15 cellular contexts compared by ENCODE assay signal in genomic region chr5:174721522-174722432, GRCh38. TPM values are rescaled to one million over a fixed set of nuclear protein-coding genes. Genes with fewer than 3 reads are reported as not detected.
A peak's percentile ranks its signal among the peaks of the same experiment; 100 is the strongest.
DNase-seq lines count a peak whose midpoint lies in the region; TF ChIP-seq lines count a peak whose summit lies in the region.
"Had no signal": no experiment of that assay in that cellular context is flagged by ENCODE, and none has a peak within 500 bp of the region (broad histone marks: within the 10 kb centered on the region; RNA-seq: fewer than 3 reads in every experiment).

No MANE protein-coding gene starts in this region.

- H3K4me3 Mint-ChIP-seq in Calu3 (ENCODE audit: low read depth, unreplicated experiment) (peak overlapping the region; percentile 50), osteocyte (ENCODE audit: unreplicated experiment) (peak overlapping the region; percentile 67)
- H3K4me3 Mint-ChIP-seq: activated B cell treated with CpG ODN at 0.5 μM for 24 hours; activated CD8-positive, alpha-beta memory T cell treated with anti-CD3 and anti-CD28 coated beads, Interleukin-2, amount 10 ng/mL, durations not matched to agents 7 days and 5 days; natural killer cell treated with Interleukin-12 subunit alpha and Interleukin-12 subunit beta and Interleukin-15 and Interleukin-18, amount 100 ng/mL, for 72 hours had no signal

- no peak for TF ChIP-seq CTCF in Calu3 (IDR thresholded peaks at IDR 0.05; ENCODE audit: unreplicated experiment)
- no peak for TF ChIP-seq CTCF in fibroblast of villous mesenchyme (IDR thresholded peaks at IDR 0.05; ENCODE audit: insufficient read depth, low read depth, low read length)
- no peak for TF ChIP-seq CTCF in osteocyte (IDR thresholded peaks at IDR 0.05)
- TF ChIP-seq CTCF in GM10266 (IDR thresholded peaks at IDR 0.05; ENCODE audit: control insufficient read depth, insufficient read depth, low read depth, missing control alignments): no peak

- peaks cover 19% of the 10 kb centered on the region for H3K4me1 Mint-ChIP-seq in Calu3 (ENCODE audit: low read depth, unreplicated experiment)
- peaks cover 34% of the 10 kb centered on the region for H3K4me1 Mint-ChIP-seq in osteocyte (ENCODE audit: unreplicated experiment)

- H3K27me3 Mint-ChIP-seq in Calu3 (ENCODE audit: unreplicated experiment) (peaks cover 59% of the 10 kb centered on the region), osteocyte (ENCODE audit: unreplicated experiment) (peaks cover 46% of the 10 kb centered on the region)

- intact Hi-C loops in Calu3 (cut with micrococcal nuclease; ENCODE audit: unreplicated experiment): loop anchor here (5.0 kb wide), 1 partner anchor 119 kb away; no protein-coding TSS in a partner anchor

- no peaks in the 10 kb centered on the region for H3K9me3 ChIP-seq in NT2/D1 (ENCODE audit: insufficient read depth, low read length)

- H3K9me3 Mint-ChIP-seq in Calu3 (ENCODE audit: low read depth, unreplicated experiment) (no peaks in the 10 kb centered on the region), osteocyte (ENCODE audit: unreplicated experiment) (no peaks in the 10 kb centered on the region)
- H3K9me3 Mint-ChIP-seq: activated B cell treated with CpG ODN at 0.5 μM for 24 hours had no signal

- H3K27me3 ChIP-seq in NT2/D1 (ENCODE audit: insufficient read depth, insufficient read length): peaks cover 67% of the 10 kb centered on the region

- no TSS peak for BruUV-seq in Calu3 (replicated peaks; lab: Mats Ljungman, UMichigan)

- H3K36me3 ChIP-seq in NT2/D1 (ENCODE audit: insufficient read depth, insufficient read length, low read length): peaks cover 2% of the 10 kb centered on the region

- H3K4me3 ChIP-seq in NT2/D1 (ENCODE audit: insufficient read length, low read depth) (peak overlapping the region; percentile 36), fibroblast of villous mesenchyme (ENCODE audit: low read depth, low read length) (peak overlapping the region; percentile 45)

- H3K36me3 Mint-ChIP-seq in Calu3 (ENCODE audit: insufficient read depth, unreplicated experiment): peaks cover 30% of the 10 kb centered on the region
- peaks cover 2% of the 10 kb centered on the region for H3K36me3 Mint-ChIP-seq in osteocyte (ENCODE audit: unreplicated experiment)

- H3K27ac Mint-ChIP-seq in Calu3 (ENCODE audit: unreplicated experiment): no peak overlapping the region
- H3K27ac Mint-ChIP-seq in osteocyte (ENCODE audit: unreplicated experiment): no peak overlapping the region
- H3K27ac Mint-ChIP-seq: activated B cell treated with CpG ODN at 0.5 μM for 24 hours; activated CD8-positive, alpha-beta memory T cell treated with anti-CD3 and anti-CD28 coated beads, Interleukin-2, amount 10 ng/mL, durations not matched to agents 7 days and 5 days; natural killer cell treated with Interleukin-12 subunit alpha and Interleukin-12 subunit beta and Interleukin-15 and Interleukin-18, amount 100 ng/mL, for 72 hours had no signal

- no peak for DNase-seq in Calu3
- DNase-seq in NT2/D1 (ENCODE audit: low read depth, low spot score): no peak
- no peak for DNase-seq in fibroblast of villous mesenchyme (ENCODE audit: low read depth)
- DNase-seq in osteocyte (ENCODE audit: extremely low spot score, unreplicated experiment): no peak
- DNase-seq in UCSD-AML1 (lab: John Stamatoyannopoulos, UW; ENCODE audit: unreplicated experiment): no peak
- DNase-seq in amniotic stem cell (lab: John Stamatoyannopoulos, UW): no peak
- DNase-seq in amygdala (lab: John Stamatoyannopoulos, UW): no peak
- DNase-seq in GM10266 (ENCODE audit: extremely low spot score): no peak
- DNase-seq: activated B cell treated with CpG ODN at 0.5 μM for 24 hours; activated CD8-positive, alpha-beta memory T cell treated with anti-CD3 and anti-CD28 coated beads, Interleukin-2, amount 10 ng/mL, durations not matched to agents 7 days and 5 days; KG1; left cardiac atrium; NCI-H1417 treated with DMSO at 0.1 percent for 48 hours had no signal

- peaks cover 17% of the 10 kb centered on the region for H3K4me1 ChIP-seq in NT2/D1 (ENCODE audit: insufficient read depth, insufficient read length)

- CTCF ChIA-PET in Calu3 (lab: Charles Lee): no interaction called here

- peak overlapping the region; percentile 56 for H3K9ac ChIP-seq in NT2/D1 (ENCODE audit: insufficient read length, low read depth)

RNA-seq across cellular contexts. Expression of gene MSX2, which starts 2.6 kb away (rescaled TPM):
- total RNA-seq in Calu3 (2022): 8.4 and 10.4 TPM in 2 replicates
- total RNA-seq in fibroblast of villous mesenchyme: 0.32 and 0.43 TPM in 2 replicates
- total RNA-seq in osteocyte: 31.9 and 33.8 TPM in 2 replicates
- total RNA-seq: activated B cell treated with CpG ODN at 0.5 μM for 24 hours; activated CD8-positive, alpha-beta memory T cell treated with anti-CD3 and anti-CD28 coated beads, Interleukin-2, amount 10 ng/mL, durations not matched to agents 7 days and 5 days; natural killer cell treated with Interleukin-12 subunit alpha and Interleukin-12 subunit beta and Interleukin-15 and Interleukin-18, amount 100 ng/mL, for 72 hours; OCI-LY7 had no signal
